Comparison of ENCODE assay signal across 22 cellular contexts in genomic region chr22:37119872-37120271, GRCh38. TPM values are rescaled to one million over a fixed set of nuclear protein-coding genes. Genes with fewer than 3 reads are reported as not detected.
DNase-seq lines count a peak whose midpoint lies in the region; ATAC-seq and TF ChIP-seq lines count a peak whose summit lies in the region.
"Had no signal": no experiment of that assay in that cellular context is flagged by ENCODE, and none has a peak within 500 bp of the region (broad histone marks: within the 10 kb centered on the region; RNA-seq: fewer than 3 reads in every experiment).

No MANE protein-coding gene starts in this region.

- H3K36me3 Mint-ChIP-seq in activated T-cell treated with anti-CD3 and anti-CD28 coated beads, Interleukin-2, amount 50 U/mL, for 72 hours (ENCODE audit: insufficient read depth in 2 of 2): peaks cover 4 to 5% of the 10 kb centered on the region in 2 donors
- H3K36me3 Mint-ChIP-seq in activated CD8-positive, alpha-beta T cell treated with anti-CD3 and anti-CD28 coated beads, Interleukin-2, amount 10 ng/mL, durations not matched to agents 7 days and 5 days (ENCODE audit: low read depth): peaks cover 48% of the 10 kb centered on the region
- H3K36me3 Mint-ChIP-seq in naive thymus-derived CD8-positive, alpha-beta T cell: no peaks in the 10 kb centered on the region
- H3K36me3 Mint-ChIP-seq: memory B cell, WTC11 had no signal

- CTCF ChIA-PET in activated CD8-positive, alpha-beta T cell treated with anti-CD3 and anti-CD28 coated beads, Interleukin-2, amount 10 ng/mL, durations not matched to agents 7 days and 5 days (lab: Charles Lee): interaction anchor here (0.9 to 9.9 kb wide), 5 partner anchors 40 to 80 kb away, joined by 3 to 135 read pairs (median 8); no protein-coding TSS in a partner anchor

- H3K4me3 Mint-ChIP-seq in activated T-cell treated with anti-CD3 and anti-CD28 coated beads, Interleukin-2, amount 50 U/mL, for 72 hours: peak overlapping the region in 1 of 2 donors; percentile 92
- H3K4me3 Mint-ChIP-seq in activated CD8-positive, alpha-beta T cell treated with anti-CD3 and anti-CD28 coated beads, Interleukin-2, amount 10 ng/mL, durations not matched to agents 7 days and 5 days: no peak overlapping the region
- H3K4me3 Mint-ChIP-seq in naive thymus-derived CD8-positive, alpha-beta T cell: no peak overlapping the region
- H3K4me3 Mint-ChIP-seq: memory B cell, WTC11 had no signal

- no peak for TF ChIP-seq CTCF in GM13976 (IDR thresholded peaks at IDR 0.05; ENCODE audit: borderline replicate concordance, control extremely low read depth, extremely low read depth, insufficient read depth, missing control alignments)

- in situ Hi-C loops in GM13976 (cut with MboI; ENCODE audit: low sequenced_read_pairs, unreplicated experiment): no loop called here

- ATAC-seq in activated T-cell treated with anti-CD3 and anti-CD28 coated beads, Interleukin-2, amount 50 U/mL, for 72 hours (replicated peaks in 1 of 2): no peak
- no peak for ATAC-seq in activated CD8-positive, alpha-beta T cell treated with anti-CD3 and anti-CD28 coated beads, Interleukin-2, amount 10 ng/mL, durations not matched to agents 7 days and 5 days
- ATAC-seq in naive thymus-derived CD8-positive, alpha-beta T cell: no peak
- ATAC-seq in GM19035 (IDR thresholded peaks at IDR 0.05; ENCODE audit: unreplicated experiment) (no peak), HG03095 (IDR thresholded peaks at IDR 0.05; ENCODE audit: unreplicated experiment) (no peak)
- ATAC-seq: HepG2, left cardiac atrium, Panc1, pancreas, WTC11 had no signal

- H3K27me3 Mint-ChIP-seq in activated T-cell treated with anti-CD3 and anti-CD28 coated beads, Interleukin-2, amount 50 U/mL, for 72 hours (ENCODE audit: low read depth): no peaks in the 10 kb centered on the region
- no peaks in the 10 kb centered on the region for H3K27me3 Mint-ChIP-seq in activated CD8-positive, alpha-beta T cell treated with anti-CD3 and anti-CD28 coated beads, Interleukin-2, amount 10 ng/mL, durations not matched to agents 7 days and 5 days (ENCODE audit: low read depth)
- no peaks in the 10 kb centered on the region for H3K27me3 Mint-ChIP-seq in naive thymus-derived CD8-positive, alpha-beta T cell
- H3K27me3 Mint-ChIP-seq: memory B cell had no signal

- no peaks in the 10 kb centered on the region for H3K9me3 Mint-ChIP-seq in activated T-cell treated with anti-CD3 and anti-CD28 coated beads, Interleukin-2, amount 50 U/mL, for 72 hours
- H3K9me3 Mint-ChIP-seq in activated CD8-positive, alpha-beta T cell treated with anti-CD3 and anti-CD28 coated beads, Interleukin-2, amount 10 ng/mL, durations not matched to agents 7 days and 5 days (ENCODE audit: insufficient read depth): no peaks in the 10 kb centered on the region
- no peaks in the 10 kb centered on the region for H3K9me3 Mint-ChIP-seq in naive thymus-derived CD8-positive, alpha-beta T cell
- H3K9me3 Mint-ChIP-seq: memory B cell, WTC11 had no signal

- POLR2A ChIA-PET in activated CD8-positive, alpha-beta T cell treated with anti-CD3 and anti-CD28 coated beads, Interleukin-2, amount 10 ng/mL, durations not matched to agents 7 days and 5 days (lab: Charles Lee): interaction anchor here (0.6 to 8.7 kb wide), 6 partner anchors 12 to 123 kb away, joined by 3 to 99 read pairs (median 44); partner anchors contain the start of genes IL2RB and RAC2
- POLR2A ChIA-PET in naive thymus-derived CD8-positive, alpha-beta T cell (lab: Charles Lee): interaction anchor here (0.6 to 1.4 kb wide), 3 partner anchors 29 to 79 kb away, joined by 3 to 4 read pairs (median 3); no protein-coding TSS in a partner anchor

- DNase-seq in activated T-cell treated with anti-CD3 and anti-CD28 coated beads, Interleukin-2, amount 50 U/mL, for 72 hours: no peak
- no peak for DNase-seq in activated T-cell treated with anti-CD3 and anti-CD28 coated beads, Interleukin-2, amount 50 U/mL, for 1 hour
- peak; percentile 68 for DNase-seq in GM13976 (ENCODE audit: low spot score)
- DNase-seq in activated CD8-positive, alpha-beta T cell treated with anti-CD3 and anti-CD28 coated beads, Interleukin-2, amount 10 ng/mL, durations not matched to agents 7 days and 5 days: no peak
- DNase-seq in naive thymus-derived CD8-positive, alpha-beta T cell: no peak
- DNase-seq in NCI-H187 treated with DMSO at 0.1 percent for 48 hours (lab: John Stamatoyannopoulos, UW): no peak
- DNase-seq: brain microvascular endothelial cell; colonic mucosa; DMS79; left cardiac atrium; NCI-H1092 treated with DMSO at 0.1 percent for 48 hours; NCI-H2081 treated with DMSO at 0.1 percent for 48 hours; NCI-H446; pancreas; stimulated activated naive CD4-positive, alpha-beta T cell treated with Interleukin-2 at 50 U/mL for 16 hours; transverse colon had no signal

- peaks cover 90% of the 10 kb centered on the region for H3K4me1 Mint-ChIP-seq in activated T-cell treated with anti-CD3 and anti-CD28 coated beads, Interleukin-2, amount 50 U/mL, for 72 hours (ENCODE audit: low read depth)
- peaks cover 92% of the 10 kb centered on the region for H3K4me1 Mint-ChIP-seq in activated CD8-positive, alpha-beta T cell treated with anti-CD3 and anti-CD28 coated beads, Interleukin-2, amount 10 ng/mL, durations not matched to agents 7 days and 5 days (ENCODE audit: low read depth)
- H3K4me1 Mint-ChIP-seq in naive thymus-derived CD8-positive, alpha-beta T cell: peaks cover 18 to 61% (median 53%) of the 10 kb centered on the region in 4 donors

- H3K27ac Mint-ChIP-seq in activated T-cell treated with anti-CD3 and anti-CD28 coated beads, Interleukin-2, amount 50 U/mL, for 72 hours: peak overlapping the region; percentile 88
- peak overlapping the region; percentile 87 for H3K27ac Mint-ChIP-seq in activated CD8-positive, alpha-beta T cell treated with anti-CD3 and anti-CD28 coated beads, Interleukin-2, amount 10 ng/mL, durations not matched to agents 7 days and 5 days
- peak overlapping the region in 9 of 10 donors; percentile 86 to 100 (median 97) for H3K27ac Mint-ChIP-seq in naive thymus-derived CD8-positive, alpha-beta T cell
- H3K27ac Mint-ChIP-seq: memory B cell, WTC11 had no signal

RNA-seq across cellular contexts. Expression of gene TMPRSS6, which starts 10.4 kb away (rescaled TPM):
- 10 to 100 TPM; 26.8 to 59.4 TPM for total RNA-seq in activated T-cell treated with anti-CD3 and anti-CD28 coated beads, Interleukin-2, amount 50 U/mL, for 72 hours
- 1 to 10 TPM; 1.1 TPM for total RNA-seq in activated CD8-positive, alpha-beta T cell treated with anti-CD3 and anti-CD28 coated beads, Interleukin-2, amount 10 ng/mL, durations not matched to agents 7 days and 5 days
- total RNA-seq in naive thymus-derived CD8-positive, alpha-beta T cell: under 1 TPM; 0.27 to 0.36 TPM
- polyA plus RNA-seq in naive thymus-derived CD8-positive, alpha-beta T cell: under 1 TPM; 0.05 to 0.09 (median 0.06) TPM
- total RNA-seq: left cardiac atrium had no signal

RNA-seq across cellular contexts. Expression of gene IL2RB, which starts 29.8 kb away (rescaled TPM):
- 100 to 1,000 TPM; 313 to 440 TPM for total RNA-seq in activated T-cell treated with anti-CD3 and anti-CD28 coated beads, Interleukin-2, amount 50 U/mL, for 72 hours
- total RNA-seq in activated CD8-positive, alpha-beta T cell treated with anti-CD3 and anti-CD28 coated beads, Interleukin-2, amount 10 ng/mL, durations not matched to agents 7 days and 5 days: 100 to 1,000 TPM; 202 to 213 TPM
- total RNA-seq in naive thymus-derived CD8-positive, alpha-beta T cell: 10 to 100 TPM; 31.1 to 34.2 TPM
- polyA plus RNA-seq in naive thymus-derived CD8-positive, alpha-beta T cell: 100 to 1,000 TPM in 1 of 3 donors, 10 to 100 TPM in 2; 74.9 to 113 (median 81.1) TPM
- total RNA-seq: HepG2 had no signal
- polyA plus RNA-seq: HepG2 had no signal

Comparison
In these comparisons a context has a peak if more than half of its experiments do, and no peak if none do; other contexts are left out.
1. RNA of gene TMPRSS6, which starts 10.4 kb away (total RNA-seq): 26.8 to 59.4 TPM in activated T-cell treated with anti-CD3 and anti-CD28 coated beads, Interleukin-2, amount 50 U/mL, for 72 hours; 1.1 TPM in activated CD8-positive, alpha-beta T cell treated with anti-CD3 and anti-CD28 coated beads, Interleukin-2, amount 10 ng/mL, durations not matched to agents 7 days and 5 days and 0.27 to 0.36 TPM in naive thymus-derived CD8-positive, alpha-beta T cell; every median in the first group is over 10 times any median in the second.
2. RNA of gene IL2RB, which starts 29.8 kb away (total RNA-seq): 313 to 440 TPM in activated T-cell treated with anti-CD3 and anti-CD28 coated beads, Interleukin-2, amount 50 U/mL, for 72 hours and 202 to 213 TPM in activated CD8-positive, alpha-beta T cell treated with anti-CD3 and anti-CD28 coated beads, Interleukin-2, amount 10 ng/mL, durations not matched to agents 7 days and 5 days; 31.1 to 34.2 TPM in naive thymus-derived CD8-positive, alpha-beta T cell; every median in the first group is over 4 times any median in the second.
3. Peak in every context shown above with its lines, with median percentiles within 50 percentile points of each other: H3K27ac Mint-ChIP-seq.